Comparison of ENCODE assay signal across 9 cellular contexts in the genomic region with DNA sequence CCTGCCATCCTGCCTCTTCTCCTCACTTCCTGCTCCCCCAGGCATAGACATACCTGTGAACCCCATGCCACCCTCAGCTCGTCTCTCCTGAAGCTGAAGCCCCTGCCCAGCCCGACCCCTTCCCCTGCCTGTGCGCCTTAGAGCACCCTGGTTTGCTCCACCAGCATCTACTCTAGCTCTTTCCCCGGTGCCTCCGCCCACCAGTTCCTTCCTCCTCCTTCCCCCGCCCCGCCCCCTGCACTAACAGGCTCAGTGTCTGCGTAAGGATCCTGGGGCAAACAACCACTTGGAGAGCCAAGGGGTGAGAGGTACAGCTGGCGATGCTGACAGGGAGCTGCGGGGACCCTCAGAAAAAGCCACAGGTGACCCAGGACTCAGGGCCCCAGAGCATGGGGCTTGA. TPM values are rescaled to one million over a fixed set of nuclear protein-coding genes. Genes with fewer than 3 reads are reported as not detected.
DNase-seq lines count a peak whose midpoint lies in the region; ATAC-seq and TF ChIP-seq lines count a peak whose summit lies in the region.
"Had no signal": no experiment of that assay in that cellular context is flagged by ENCODE, and none has a peak within 500 bp of the region (broad histone marks: within the 10 kb centered on the region; RNA-seq: fewer than 3 reads in every experiment).

No MANE protein-coding gene starts in this region.

- intact Hi-C loops in A673 (cut with micrococcal nuclease; ENCODE audit: unreplicated experiment) (loop anchor here (2.0 to 10.0 kb wide), 2 partner anchors 124 to 236 kb away; no protein-coding TSS in a partner anchor), natural killer cell (cut with micrococcal nuclease) (loop anchor here (5.0 kb wide), 1 partner anchor 233 kb away; no protein-coding TSS in a partner anchor), dorsolateral prefrontal cortex (cut with DNase I) (loop anchor here in 1 of 2 donors (2.0 kb wide), 1 partner anchor 90 kb away; no protein-coding TSS in a partner anchor)

- no peak overlapping the region for H2BK15ac ChIP-seq in mesendoderm (replicated peaks; ENCODE audit: low read depth)

- WGBS in mesendoderm (ENCODE audit: extremely low coverage, insufficient coverage, low lambda C conversion rate), result no CpG with 5 or more reads among the region's 10 CpGs
- WGBS in GM23248 (ENCODE audit: low coverage in 1 of 2, low lambda C conversion rate in 2 of 2, missing lambda C conversion rate in 2 of 2), 2 experiments, result 14 to 23% methylated on average over 10 of the region's 10 CpGs

- TF ChIP-seq CTCF in A673 (conservative IDR thresholded peaks at IDR 0.05; ENCODE audit: low read depth, low read length), result no peak
- TF ChIP-seq CTCF in natural killer cell (IDR thresholded peaks at IDR 0.05), result no peak
- TF ChIP-seq CTCF in dorsolateral prefrontal cortex (IDR thresholded peaks at IDR 0.05 in 54 of 56, conservative IDR thresholded peaks at IDR 0.05 in 2 of 56; ENCODE audit: low read depth in 1 of 56, partially characterized antibody in 56 of 56), result no peak

- H3K4ac ChIP-seq in mesendoderm (ENCODE audit: low read depth, low read length), result no peak overlapping the region

- H3K79me2 ChIP-seq in mesendoderm (ENCODE audit: control insufficient read depth, insufficient read depth, low read length), result no peaks in the 10 kb centered on the region
- H3K79me2 ChIP-seq in GM23248 (ENCODE audit: insufficient read depth), result no peaks in the 10 kb centered on the region

- CTCF ChIA-PET in A673 (lab: Charles Lee), result interaction anchor here (0.6 to 2.2 kb wide), 6 partner anchors 10 to 251 kb away, joined by 3 to 11 read pairs (median 3); no protein-coding TSS in a partner anchor

- H4K20me1 ChIP-seq in GM23248 (ENCODE audit: insufficient read depth), result no peaks in the 10 kb centered on the region

- no peak overlapping the region for H3K27ac Mint-ChIP-seq in activated T-cell treated with anti-CD3 and anti-CD28 coated beads, Interleukin-2, amount 50 U/mL, for 72 hours
- H3K27ac Mint-ChIP-seq in natural killer cell, result peak overlapping the region in 1 of 2 donors; percentile 75

- H2AFZ ChIP-seq in GM23248, result no peak overlapping the region

- H3K9me2 ChIP-seq in GM23248 (ENCODE audit: insufficient read depth), result no peaks in the 10 kb centered on the region

- H3K4me1 ChIP-seq in A673 (ENCODE audit: insufficient read depth, low read length, poor library complexity, severe bottlenecking) (peaks cover 15% of the 10 kb centered on the region), mesendoderm (ENCODE audit: control insufficient read depth, low read depth, low read length) (no peaks in the 10 kb centered on the region), GM23248 (ENCODE audit: insufficient read depth) (no peaks in the 10 kb centered on the region)

- H3K4me2 ChIP-seq in mesendoderm (ENCODE audit: low read length) (no peak overlapping the region), GM23248 (ENCODE audit: unreplicated experiment) (no peak overlapping the region)

- POLR2A ChIA-PET in A673 (lab: Charles Lee; ENCODE audit: low non-redundant PET), result no interaction called here

- H3K79me1 ChIP-seq in mesendoderm (ENCODE audit: low read length), result no peaks in the 10 kb centered on the region

- H3K9ac ChIP-seq in mesendoderm (ENCODE audit: low read length), result no peak overlapping the region
- no peak overlapping the region for H3K9ac ChIP-seq in GM23248

- H3K36me3 ChIP-seq in A673 (ENCODE audit: insufficient read depth, low read length, poor library complexity, severe bottlenecking) (no peaks in the 10 kb centered on the region), mesendoderm (ENCODE audit: control insufficient read depth, insufficient read depth, low read length) (no peaks in the 10 kb centered on the region), GM23248 (ENCODE audit: low read depth) (no peaks in the 10 kb centered on the region)

- H3K23ac ChIP-seq in mesendoderm (ENCODE audit: low read length), result no peak overlapping the region

- no peak overlapping the region for H2BK5ac ChIP-seq in mesendoderm (ENCODE audit: low read length)

- peak overlapping the region; percentile 54 to 57 for H3K4me3 Mint-ChIP-seq in activated T-cell treated with anti-CD3 and anti-CD28 coated beads, Interleukin-2, amount 50 U/mL, for 72 hours
- H3K4me3 Mint-ChIP-seq in natural killer cell, result peak overlapping the region; percentile 71

- H3K9me3 Mint-ChIP-seq in activated T-cell treated with anti-CD3 and anti-CD28 coated beads, Interleukin-2, amount 50 U/mL, for 72 hours, result no peaks in the 10 kb centered on the region
- no peaks in the 10 kb centered on the region for H3K9me3 Mint-ChIP-seq in natural killer cell

- peaks cover 14% of the 10 kb centered on the region for H3K4me1 Mint-ChIP-seq in activated T-cell treated with anti-CD3 and anti-CD28 coated beads, Interleukin-2, amount 50 U/mL, for 72 hours (ENCODE audit: low read depth)
- H3K4me1 Mint-ChIP-seq in natural killer cell, result peaks cover 17 to 18% of the 10 kb centered on the region in 2 donors

- in situ Hi-C loops in GM23248 (cut with MboI), result no loop called here

- DNase-seq in A673 (ENCODE audit: low spot score) (peak; percentile 77), NOMO-1 treated with dmso at 0.1 percent for 144 hours (lab: John Stamatoyannopoulos, UW; ENCODE audit: unreplicated experiment) (peak; percentile 35), natural killer cell (no peak), mesendoderm (no peak), dorsolateral prefrontal cortex (no peak), HPDE6-E6E7 (ENCODE audit: extremely low spot score) (no peak), GM23248 (no peak)
- DNase-seq in activated T-cell treated with anti-CD3 and anti-CD28 coated beads, Interleukin-2, amount 50 U/mL, for 72 hours, result peak; percentile 45 to 54

- peaks cover 7% of the 10 kb centered on the region for H3K27me3 Mint-ChIP-seq in activated T-cell treated with anti-CD3 and anti-CD28 coated beads, Interleukin-2, amount 50 U/mL, for 72 hours (ENCODE audit: low read depth)
- peaks cover 0 to 6% of the 10 kb centered on the region in 2 donors for H3K27me3 Mint-ChIP-seq in natural killer cell (ENCODE audit: low read depth in 2 of 2)

- H3K27ac ChIP-seq in A673 (ENCODE audit: low read depth, low read length, poor library complexity, severe bottlenecking) (no peak overlapping the region), mesendoderm (ENCODE audit: low read depth, low read length) (no peak overlapping the region), dorsolateral prefrontal cortex (peak overlapping the region in 7 of 59 donors; percentile 4 to 80 (median 65)), GM23248 (no peak overlapping the region)

- no peak overlapping the region for H3K56ac ChIP-seq in mesendoderm (ENCODE audit: low read length)

- H2BK120ac ChIP-seq in mesendoderm (ENCODE audit: low read depth, low read length), result no peak overlapping the region

- no peaks in the 10 kb centered on the region for H3K9me3 ChIP-seq in A673 (ENCODE audit: low read depth, low read length, poor library complexity, severe bottlenecking)
- no peaks in the 10 kb centered on the region for H3K9me3 ChIP-seq in GM23248 (ENCODE audit: low read depth)

- ATAC-seq in activated T-cell treated with anti-CD3 and anti-CD28 coated beads, Interleukin-2, amount 50 U/mL, for 72 hours (replicated peaks in 1 of 2), result peak; percentile 63 to 67
- ATAC-seq in natural killer cell, result peak in 2 of 3 donors; percentile 67 to 73

- no peaks in the 10 kb centered on the region for H3K27me3 ChIP-seq in A673 (replicated peaks; ENCODE audit: insufficient read depth, low read depth, low read length, poor library complexity)
- no peaks in the 10 kb centered on the region for H3K27me3 ChIP-seq in mesendoderm (ENCODE audit: insufficient read depth, low read length, poor library complexity)
- peaks cover 0 to 3% (median 0%) of the 10 kb centered on the region in 45 donors for H3K27me3 ChIP-seq in dorsolateral prefrontal cortex
- H3K27me3 ChIP-seq in GM23248 (replicated peaks; ENCODE audit: insufficient read depth), result no peaks in the 10 kb centered on the region; the same call in 1 of the 2 replicates

- no TSS peak for BruUV-seq in A673 (replicated peaks; lab: Mats Ljungman, UMichigan)

- no peak overlapping the region for H4K8ac ChIP-seq in mesendoderm (ENCODE audit: low read depth, low read length)

- no peak overlapping the region for H2AK5ac ChIP-seq in mesendoderm (ENCODE audit: low read length)

- no peaks in the 10 kb centered on the region for H3K36me3 Mint-ChIP-seq in activated T-cell treated with anti-CD3 and anti-CD28 coated beads, Interleukin-2, amount 50 U/mL, for 72 hours (ENCODE audit: insufficient read depth in 2 of 2)
- H3K36me3 Mint-ChIP-seq in natural killer cell, result no peaks in the 10 kb centered on the region

- H4K5ac ChIP-seq in mesendoderm (ENCODE audit: low read length), result no peak overlapping the region

- H3K4me3 ChIP-seq in A673 (ENCODE audit: low read depth, low read length, poor library complexity, severe bottlenecking), result no peak overlapping the region
- no peak overlapping the region for H3K4me3 ChIP-seq in mesendoderm (ENCODE audit: low read length)
- H3K4me3 ChIP-seq in dorsolateral prefrontal cortex, result no peak overlapping the region
- H3K4me3 ChIP-seq in GM23248, result no peak overlapping the region

- no peak overlapping the region for H3K18ac ChIP-seq in mesendoderm (ENCODE audit: low read length)

- no peaks in the 10 kb centered on the region for H3F3A ChIP-seq in GM23248 (ENCODE audit: insufficient read depth)

RNA-seq across cellular contexts. Expression of gene GPR142, which starts 1.9 kb away (rescaled TPM):
- total RNA-seq in A673 (2021) (0.24 and 0.68 TPM in 2 replicates), natural killer cell (not detected), dorsolateral prefrontal cortex (1 to 10 TPM in 8 of 120 experiments, under 1 TPM in 41, not detected in 71; 0.29 to 1.5 (median 0.63) TPM)
- total RNA-seq in activated T-cell treated with anti-CD3 and anti-CD28 coated beads, Interleukin-2, amount 50 U/mL, for 72 hours, result not detected
- not detected for polyA plus RNA-seq in mesendoderm (2013, experiment 1 of 2)
- not detected for polyA plus RNA-seq in mesendoderm (2013, experiment 2 of 2)
- total RNA-seq in GM23248 (2014; rRNA removed; shearing (Covaris generic)), result not detected in 2 replicates
- polyA plus RNA-seq in GM23248 (2016; fragmentation: Nextera tagmentation; extraction: Ambion mirVana), result not detected in 2 replicates
- total RNA-seq: endothelial cell of umbilical vein had no signal
- polyA plus RNA-seq: endothelial cell of umbilical vein had no signal

RNA-seq across cellular contexts. Expression of gene BTBD17, which starts 7.6 kb away (rescaled TPM):
- total RNA-seq in A673 (2021) (3.3 and 3.4 TPM in 2 replicates), natural killer cell (under 1 TPM in 1 of 3 donors, not detected in 2; 0.48 TPM), dorsolateral prefrontal cortex (1 to 10 TPM in 98 of 120 experiments, under 1 TPM in 22; 0.28 to 6.4 (median 1.6) TPM)
- not detected for total RNA-seq in activated T-cell treated with anti-CD3 and anti-CD28 coated beads, Interleukin-2, amount 50 U/mL, for 72 hours
- polyA plus RNA-seq in mesendoderm (2013, experiment 1 of 2), result 0.65 TPM
- polyA plus RNA-seq in mesendoderm (2013, experiment 2 of 2), result 0.73 TPM
- not detected in 2 replicates for total RNA-seq in GM23248 (2014; rRNA removed; shearing (Covaris generic))
- polyA plus RNA-seq in GM23248 (2016; fragmentation: Nextera tagmentation; extraction: Ambion mirVana), result 0.10 TPM in 1 of 2 replicates, not detected in the other
- total RNA-seq: endothelial cell of umbilical vein had no signal
- polyA plus RNA-seq: endothelial cell of umbilical vein had no signal

RNA-seq across cellular contexts. Expression of gene KIF19, which starts 43.2 kb away (rescaled TPM):
- total RNA-seq in A673 (2021) (not detected in 2 replicates), natural killer cell (1 to 10 TPM; 1.7 to 7.1 (median 6.1) TPM), dorsolateral prefrontal cortex (10 to 100 TPM in 90 of 120 experiments, 1 to 10 TPM in 30; 1.0 to 84.8 (median 17.6) TPM)
- total RNA-seq in activated T-cell treated with anti-CD3 and anti-CD28 coated beads, Interleukin-2, amount 50 U/mL, for 72 hours, result under 1 TPM in 1 of 2 donors, not detected in 1; 0.25 TPM
- polyA plus RNA-seq in mesendoderm (2013, experiment 1 of 2), result 0.01 TPM
- polyA plus RNA-seq in mesendoderm (2013, experiment 2 of 2), result 0.03 TPM
- total RNA-seq in GM23248 (2014; rRNA removed; shearing (Covaris generic)), result not detected in 2 replicates
- not detected in 2 replicates for polyA plus RNA-seq in GM23248 (2016; fragmentation: Nextera tagmentation; extraction: Ambion mirVana)

Comparison
In these comparisons a context has a peak if more than half of its experiments do, and no peak if none do; other contexts are left out.
1. DNase-seq: peak in A673 (single experiment), NOMO-1 treated with dmso at 0.1 percent for 144 hours (single experiment) and activated T-cell treated with anti-CD3 and anti-CD28 coated beads, Interleukin-2, amount 50 U/mL, for 72 hours (2 of 2); none in natural killer cell (single experiment), mesendoderm (single experiment), dorsolateral prefrontal cortex (0 of 10), HPDE6-E6E7 (single experiment) and GM23248 (single experiment).